ENCODE assay signal across 20 cellular contexts in the genomic region with DNA sequence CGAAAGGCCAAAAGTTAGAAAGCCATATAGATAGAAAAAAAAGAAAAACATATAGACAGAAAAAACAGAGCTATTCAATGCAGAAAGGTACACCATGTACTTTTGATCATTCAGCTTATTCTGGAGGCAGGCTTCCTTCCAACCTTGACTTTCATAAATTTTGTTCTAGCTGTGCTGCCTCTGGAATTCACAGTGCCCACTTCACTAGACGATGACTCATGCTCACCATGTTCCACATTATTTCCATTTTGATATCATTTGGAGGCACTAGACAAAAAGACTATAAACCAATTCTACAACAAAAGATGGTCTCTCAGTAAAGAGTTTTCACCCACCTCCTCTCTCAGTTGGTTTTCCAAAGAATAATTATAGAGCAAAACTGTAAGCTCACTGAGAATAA.
"Had no signal": no experiment of that assay in that cellular context is flagged by ENCODE, and none has a peak within 500 bp of the region (broad histone marks: within the 10 kb centered on the region; RNA-seq: fewer than 3 reads in every experiment).

No MANE protein-coding gene starts in this region.

- H3K9me3 Mint-ChIP-seq: stimulated activated memory B cell treated with anti-CD40 and anti-IgM and Interleukin-4, amounts not matched to agents 10 μg/mL and 1 μg/mL and 100 μg/mL, for 72 hours had no signal

- H3K4me1 Mint-ChIP-seq: naive B cell; stimulated activated memory B cell treated with anti-CD40 and anti-IgM and Interleukin-4, amounts not matched to agents 10 μg/mL and 1 μg/mL and 100 μg/mL, for 72 hours had no signal

- ATAC-seq: right cardiac atrium; stimulated activated memory B cell treated with anti-CD40 and anti-IgM and Interleukin-4, amounts not matched to agents 10 μg/mL and 1 μg/mL and 100 μg/mL, for 72 hours had no signal

- H3K27ac ChIP-seq: cardiac muscle cell, epithelial cell of prostate, parathyroid adenoma, SK-N-MC, spleen had no signal

- H3K4me3 ChIP-seq: cardiac muscle cell, lung, SK-N-MC, spleen, upper lobe of left lung had no signal

- H3K4me3 Mint-ChIP-seq: naive B cell; stimulated activated memory B cell treated with anti-CD40 and anti-IgM and Interleukin-4, amounts not matched to agents 10 μg/mL and 1 μg/mL and 100 μg/mL, for 72 hours had no signal

- H3K79me2 ChIP-seq: parathyroid adenoma had no signal

- H2AFZ ChIP-seq: parathyroid adenoma had no signal

- H3K27ac Mint-ChIP-seq: naive B cell; stimulated activated memory B cell treated with anti-CD40 and anti-IgM and Interleukin-4, amounts not matched to agents 10 μg/mL and 1 μg/mL and 100 μg/mL, for 72 hours had no signal

- FAIRE-seq: TTC549 had no signal

- H3K4me1 ChIP-seq: parathyroid adenoma, spleen had no signal

- H3K9me3 ChIP-seq: spleen, upper lobe of left lung had no signal

- H3K36me3 ChIP-seq: cardiac muscle cell, spleen, upper lobe of left lung had no signal

- H3K9ac ChIP-seq: parathyroid adenoma had no signal

- H3K27me3 ChIP-seq: cardiac muscle cell, spleen, upper lobe of left lung had no signal

- H3K36me3 Mint-ChIP-seq: naive B cell; stimulated activated memory B cell treated with anti-CD40 and anti-IgM and Interleukin-4, amounts not matched to agents 10 μg/mL and 1 μg/mL and 100 μg/mL, for 72 hours had no signal

- DNase-seq: activated CD4-positive, alpha-beta T cell treated with anti-CD3 and anti-CD28 coated beads, Interleukin-2, amount 50 U/mL, for 1 hour; activated CD4-positive, CD25-positive, alpha-beta regulatory T cell; activated naive CD4-positive, alpha-beta T cell treated with anti-CD3 and anti-CD28 coated beads, Interleukin-2, amount 50 U/mL, for 16 hours; activated T-cell treated with anti-CD3 and anti-CD28 coated beads, Interleukin-2, amount 50 U/mL, for 1 hour; amniotic stem cell; cortex of kidney; effector memory CD4-positive, alpha-beta T cell; midbrain; naive B cell; right cardiac atrium; spleen; stimulated activated CD4-positive, alpha-beta T cell treated with anti-CD3 and anti-CD28 coated beads, Interleukin-1b, Interleukin-23, amount 100 ng/mL, for 48 hours had no signal
